ENCODE assay signal across 28 cellular contexts in genomic region chr7:85974176-85974575, GRCh38.
"Had no signal": no experiment of that assay in that cellular context is flagged by ENCODE, and none has a peak within 500 bp of the region (broad histone marks: within the 10 kb centered on the region; RNA-seq: fewer than 3 reads in every experiment).

No MANE protein-coding gene starts in this region.

- DNase-seq: kidney; left ventricle myocardium inferior; mesendoderm; naive B cell; occipital lobe; right lobe of liver; stimulated activated CD4-positive, alpha-beta T cell treated with anti-CD3 and anti-CD28 coated beads, Interleukin-1b, Interleukin-23, amount 100 ng/mL, for 48 hours; stimulated activated CD4-positive, alpha-beta T cell treated with anti-CD3 and anti-CD28 coated beads, Interleukin-2, amount 100 ng/mL, for 48 hours; stimulated activated CD4-positive, alpha-beta T cell treated with anti-CD3 and anti-CD28 coated beads, Interleukin-4, amount 100 ng/mL, for 4 hours; stimulated activated CD8-positive, alpha-beta memory T cell treated with anti-CD3 and anti-CD28 coated beads, Interleukin-4, amount 100 ng/mL, for 48 hours; stimulated activated naive CD4-positive, alpha-beta T cell treated with Interleukin-2 at 50 U/mL for 16 hours; stimulated activated naive CD8-positive, alpha-beta T cell treated with anti-CD3 and anti-CD28 coated beads, Interleukin-15, amount 100 ng/mL, for 72 hours; substantia nigra; testis; thyroid gland; transverse colon; upper lobe of left lung had no signal

- H3K4me3 ChIP-seq: left ventricle myocardium inferior, lung, right atrium auricular region, right lobe of liver, smooth muscle cell, testis, thyroid gland, transverse colon, upper lobe of left lung, vagina had no signal

- H3K9me3 ChIP-seq: left ventricle myocardium inferior, neutrophil, right atrium auricular region, right lobe of liver, testis, thyroid gland, transverse colon, upper lobe of left lung, vagina had no signal

- H3K4me1 Mint-ChIP-seq: naive B cell; neural crest cell; stimulated activated memory B cell treated with anti-CD40 and anti-IgM and Interleukin-4, amounts not matched to agents 10 μg/mL and 1 μg/mL and 100 μg/mL, for 72 hours; stimulated activated naive CD8-positive, alpha-beta T cell treated with anti-CD3 and anti-CD28 coated beads, Interleukin-15, amount 100 ng/mL, for 72 hours had no signal

- H3K27ac ChIP-seq: left ventricle myocardium inferior, neutrophil, parathyroid adenoma, right atrium auricular region, right lobe of liver, testis, thyroid gland, transverse colon, upper lobe of left lung, vagina had no signal

- H3K27me3 ChIP-seq: neutrophil, right atrium auricular region, right lobe of liver, testis, thyroid gland, transverse colon, upper lobe of left lung, vagina had no signal

- H3K27me3 Mint-ChIP-seq: naive B cell; natural killer cell treated with Interleukin-12 subunit alpha and Interleukin-12 subunit beta and Interleukin-15 and Interleukin-18, amount 100 ng/mL, for 72 hours; progenitor cell of endocrine pancreas; stimulated activated memory B cell treated with anti-CD40 and anti-IgM and Interleukin-4, amounts not matched to agents 10 μg/mL and 1 μg/mL and 100 μg/mL, for 72 hours; stimulated activated naive CD8-positive, alpha-beta T cell treated with anti-CD3 and anti-CD28 coated beads, Interleukin-15, amount 100 ng/mL, for 72 hours had no signal

- H3K27ac Mint-ChIP-seq: mesothelial cell of epicardium; natural killer cell treated with Interleukin-12 subunit alpha and Interleukin-12 subunit beta and Interleukin-15 and Interleukin-18, amount 100 ng/mL, for 72 hours; progenitor cell of endocrine pancreas; stimulated activated memory B cell treated with anti-CD40 and anti-IgM and Interleukin-4, amounts not matched to agents 10 μg/mL and 1 μg/mL and 100 μg/mL, for 72 hours; stimulated activated naive CD8-positive, alpha-beta T cell treated with anti-CD3 and anti-CD28 coated beads, Interleukin-15, amount 100 ng/mL, for 72 hours had no signal

- H3K4me3 Mint-ChIP-seq: mesothelial cell of epicardium; naive B cell; natural killer cell treated with Interleukin-12 subunit alpha and Interleukin-12 subunit beta and Interleukin-15 and Interleukin-18, amount 100 ng/mL, for 72 hours; neural crest cell; stimulated activated memory B cell treated with anti-CD40 and anti-IgM and Interleukin-4, amounts not matched to agents 10 μg/mL and 1 μg/mL and 100 μg/mL, for 72 hours; stimulated activated naive CD8-positive, alpha-beta T cell treated with anti-CD3 and anti-CD28 coated beads, Interleukin-15, amount 100 ng/mL, for 72 hours had no signal

- ATAC-seq: natural killer cell treated with Interleukin-12 subunit alpha and Interleukin-12 subunit beta and Interleukin-15 and Interleukin-18, amount 100 ng/mL, for 72 hours; right lobe of liver; stimulated activated memory B cell treated with anti-CD40 and anti-IgM and Interleukin-4, amounts not matched to agents 10 μg/mL and 1 μg/mL and 100 μg/mL, for 72 hours; stimulated activated naive CD8-positive, alpha-beta T cell treated with anti-CD3 and anti-CD28 coated beads, Interleukin-15, amount 100 ng/mL, for 72 hours had no signal

- H3K9me3 Mint-ChIP-seq: mesothelial cell of epicardium; neural crest cell; stimulated activated memory B cell treated with anti-CD40 and anti-IgM and Interleukin-4, amounts not matched to agents 10 μg/mL and 1 μg/mL and 100 μg/mL, for 72 hours had no signal

- H3K4me2 ChIP-seq: smooth muscle cell had no signal

- H3K9ac ChIP-seq: parathyroid adenoma had no signal

- H2AFZ ChIP-seq: parathyroid adenoma had no signal

- H3K36me3 ChIP-seq: left ventricle myocardium inferior, neutrophil, right atrium auricular region, right lobe of liver, thyroid gland, transverse colon, upper lobe of left lung, vagina had no signal

- H3K4me1 ChIP-seq: left ventricle myocardium inferior, parathyroid adenoma, right atrium auricular region, right lobe of liver, testis, thyroid gland, transverse colon, upper lobe of left lung, vagina had no signal

- H3K36me3 Mint-ChIP-seq: mesothelial cell of epicardium; naive B cell; stimulated activated memory B cell treated with anti-CD40 and anti-IgM and Interleukin-4, amounts not matched to agents 10 μg/mL and 1 μg/mL and 100 μg/mL, for 72 hours had no signal
